In genomic region chr17:63550816-63551639, GRCh38 we compare ENCODE assay signal across 8 cellular contexts. TPM values are rescaled to one million over a fixed set of nuclear protein-coding genes. Genes with fewer than 3 reads are reported as not detected.
DNase-seq lines count a peak whose midpoint lies in the region; ATAC-seq and TF ChIP-seq lines count a peak whose summit lies in the region.

No MANE protein-coding gene starts in this region.

- no peaks in the 10 kb centered on the region for H3K9me3 Mint-ChIP-seq in activated naive CD8-positive, alpha-beta T cell treated with anti-CD3 and anti-CD28 coated beads, Interleukin-2, amount 10 ng/mL, durations not matched to agents 7 days and 5 days

- H3K9me3 ChIP-seq in HCT116 (ENCODE audit: control insufficient read depth in 1 of 2, insufficient read depth in 1 of 2, low read depth in 1 of 2, low read length in 2 of 2) (no peaks in the 10 kb centered on the region), right cardiac atrium (ENCODE audit: control insufficient read depth, low read length) (no peaks in the 10 kb centered on the region)

- H4K20me1 ChIP-seq in HCT116 (ENCODE audit: insufficient read depth), result 0 out of 2 replicates have a peak, but pooled peaks cover 13% of the 10 kb centered on the region

- POLR2A ChIA-PET in HCT116 (lab: Charles Lee), result interaction anchor here (0.6 to 1.3 kb wide), 3 partner anchors 21 to 86 kb away, joined by 3 to 4 read pairs (median 3); no protein-coding TSS in a partner anchor
- POLR2A ChIA-PET in activated naive CD8-positive, alpha-beta T cell treated with anti-CD3 and anti-CD28 coated beads, Interleukin-2, amount 10 ng/mL, durations not matched to agents 7 days and 5 days (lab: Charles Lee), result interaction anchor here (0.6 to 2.8 kb wide), 11 partner anchors 9 to 500 kb away, joined by 3 to 15 read pairs (median 4); partner anchors contain the start of genes MAP3K3 and TACO1

- ATAC-seq in HCT116, result peak; percentile 8
- no peak for ATAC-seq in activated naive CD8-positive, alpha-beta T cell treated with anti-CD3 and anti-CD28 coated beads, Interleukin-2, amount 10 ng/mL, durations not matched to agents 7 days and 5 days (ENCODE audit: low read depth)
- peak; percentile 5 to 34 for ATAC-seq in right cardiac atrium
- ATAC-seq in sciatic nerve, result peak; percentile 6
- ATAC-seq in GM18873 (IDR thresholded peaks at IDR 0.05; ENCODE audit: low FRiP score, unreplicated experiment), result no peak
- ATAC-seq in HG02885 (IDR thresholded peaks at IDR 0.05; ENCODE audit: poor library complexity, unreplicated experiment), result no peak

- H3K9me2 ChIP-seq in HCT116 (ENCODE audit: insufficient read depth), result no peaks in the 10 kb centered on the region

- H3K27me3 Mint-ChIP-seq in activated naive CD8-positive, alpha-beta T cell treated with anti-CD3 and anti-CD28 coated beads, Interleukin-2, amount 10 ng/mL, durations not matched to agents 7 days and 5 days, result no peaks in the 10 kb centered on the region

- DNase-seq in DMS53 treated with DMSO at 0.1 percent for 48 hours (lab: John Stamatoyannopoulos, UW; ENCODE audit: unreplicated experiment) (peak; percentile 16), HCT116 (ENCODE audit: low read depth, low spot score) (no peak), NCI-H524 (lab: John Stamatoyannopoulos, UW) (peak; percentile 69 to 78), right cardiac atrium (peak in 1 of 3 donors; percentile 32), sciatic nerve (ENCODE audit: low spot score) (no peak)
- no peak for DNase-seq in activated naive CD8-positive, alpha-beta T cell treated with anti-CD3 and anti-CD28 coated beads, Interleukin-2, amount 10 ng/mL, durations not matched to agents 7 days and 5 days

- peak overlapping the region; percentile 71 to 76 for H3K4me3 ChIP-seq in HCT116 (replicated peaks in 1 of 2; ENCODE audit: low read depth in 1 of 2, low read length in 2 of 2)
- H3K4me3 ChIP-seq in right cardiac atrium (ENCODE audit: low read length), result peak overlapping the region; percentile 86

- peak overlapping the region; percentile 90 for H3K4me3 Mint-ChIP-seq in activated naive CD8-positive, alpha-beta T cell treated with anti-CD3 and anti-CD28 coated beads, Interleukin-2, amount 10 ng/mL, durations not matched to agents 7 days and 5 days

- no peak for TF ChIP-seq RAD21 in HCT116 (IDR thresholded peaks at IDR 0.05; ENCODE audit: low read depth)

- H3K27ac Mint-ChIP-seq in activated naive CD8-positive, alpha-beta T cell treated with anti-CD3 and anti-CD28 coated beads, Interleukin-2, amount 10 ng/mL, durations not matched to agents 7 days and 5 days, result peak overlapping the region; percentile 97

- H3K4me1 Mint-ChIP-seq in activated naive CD8-positive, alpha-beta T cell treated with anti-CD3 and anti-CD28 coated beads, Interleukin-2, amount 10 ng/mL, durations not matched to agents 7 days and 5 days, result peaks cover 25% of the 10 kb centered on the region

- BruUV-seq in HCT116 (replicated peaks; lab: Mats Ljungman, UMichigan), result TSS peak; percentile 69

- H3K4me2 ChIP-seq in HCT116 (ENCODE audit: low read length), result peak overlapping the region; percentile 78

- H3K9ac ChIP-seq in HCT116 (ENCODE audit: low read length), result peak overlapping the region; percentile 83

- intact Hi-C loops in HCT116 (cut with micrococcal nuclease) (loop anchor here (5.0 kb wide), 1 partner anchor 51 kb away; the partner anchor contains the start of gene TACO1), right cardiac atrium (cut with DNase I) (no loop called here), sciatic nerve (cut with DNase I) (no loop called here)

- H3K4me1 ChIP-seq in HCT116 (ENCODE audit: control insufficient read depth in 1 of 2, insufficient read depth in 2 of 2, low read length in 2 of 2) (peaks cover 12 to 20% of the 10 kb centered on the region in 2 experiments), right cardiac atrium (ENCODE audit: control insufficient read depth, insufficient read depth, low read length) (peaks cover 3% of the 10 kb centered on the region)

- RAD21 ChIA-PET in HCT116 (lab: Charles Lee; ENCODE audit: low non-redundant PET in 1 of 2, low total read pairs in 2 of 2, uncharacterized antibody in 2 of 2, unreplicated experiment in 2 of 2), result interaction anchor here in 1 of 2 experiments (0.6 kb wide), 1 partner anchor 73 kb away, joined by 4 read pairs; no protein-coding TSS in a partner anchor

- no peaks in the 10 kb centered on the region for H3K27me3 ChIP-seq in HCT116 (ENCODE audit: insufficient read depth, low read length)
- H3K27me3 ChIP-seq in right cardiac atrium (ENCODE audit: control insufficient read depth, insufficient read depth), result no peaks in the 10 kb centered on the region

- H3K27ac ChIP-seq in HCT116 (ENCODE audit: low read depth, low read length) (peak overlapping the region; percentile 89), right cardiac atrium (ENCODE audit: low read length) (peak overlapping the region; percentile 83)

- CTCF ChIA-PET in HCT116 (lab: Charles Lee), result interaction anchor here (0.9 to 1.5 kb wide), 2 partner anchors 61 to 123 kb away, joined by 3 to 5 read pairs; no protein-coding TSS in a partner anchor

- H2AFZ ChIP-seq in HCT116 (ENCODE audit: low read depth, low read length, poor library complexity, severe bottlenecking), result no peak overlapping the region

- WGBS in right cardiac atrium, result 0% methylated on average over 32 of the region's 32 CpGs

- TF ChIP-seq CTCF in HCT116 (IDR thresholded peaks at IDR 0.05 in 2 of 3, conservative IDR thresholded peaks at IDR 0.05 in 1 of 3; ENCODE audit: borderline replicate concordance in 1 of 3, insufficient read depth in 1 of 3, low read depth in 2 of 3, low read length in 2 of 3), result no peak

- peaks cover 24% of the 10 kb centered on the region for H3K36me3 Mint-ChIP-seq in activated naive CD8-positive, alpha-beta T cell treated with anti-CD3 and anti-CD28 coated beads, Interleukin-2, amount 10 ng/mL, durations not matched to agents 7 days and 5 days

- peaks cover 61% of the 10 kb centered on the region for H3K79me2 ChIP-seq in HCT116 (ENCODE audit: insufficient read depth, low read length)

- H3K36me3 ChIP-seq in HCT116 (ENCODE audit: control insufficient read depth in 1 of 2, insufficient read depth in 2 of 2, low read length in 2 of 2), result peaks cover 0 to 7% of the 10 kb centered on the region in 2 experiments; a peak in 1 of 4 replicates

- peak; percentile 1 for TF ChIP-seq POLR2A in HCT116 (IDR thresholded peaks at IDR 0.05; ENCODE audit: borderline replicate concordance, extremely low read depth, insufficient read depth, insufficient read length)

TF ChIP-seq in HCT116, 20 proteins besides CTCF, POLR2A, EP300 and RAD21 (continues in another document):
- no peak for TF ChIP-seq POLR2AphosphoS5 (IDR thresholded peaks at IDR 0.05; ENCODE audit: low read depth, low read length)
- TF ChIP-seq ATF3 (IDR thresholded peaks at IDR 0.05), result no peak
- TF ChIP-seq SIN3A (IDR thresholded peaks at IDR 0.05; ENCODE audit: low read depth), result no peak; the same call in 1 of the 2 replicates
- no peak for TF ChIP-seq CEBPB (IDR thresholded peaks at IDR 0.05; ENCODE audit: low read depth)
- no peak for TF ChIP-seq JUND (IDR thresholded peaks at IDR 0.05)
- TF ChIP-seq ZBTB33 (IDR thresholded peaks at IDR 0.05; ENCODE audit: extremely low read depth, insufficient replicate concordance, low read length), result no peak
- TF ChIP-seq EZH2phosphoT487 (IDR thresholded peaks at IDR 0.05; ENCODE audit: borderline replicate concordance), result no peak
- TF ChIP-seq FOSL1 (IDR thresholded peaks at IDR 0.05; ENCODE audit: low read depth), result no peak
- TF ChIP-seq TCF7L2 (IDR thresholded peaks at IDR 0.05; ENCODE audit: borderline replicate concordance, extremely low read depth, insufficient read depth, insufficient read length), result no peak
- TF ChIP-seq SP1 (IDR thresholded peaks at IDR 0.05; ENCODE audit: low read depth), result no peak

RNA-seq across cellular contexts. Expression of gene DCAF7, which starts 0.8 kb away (rescaled TPM):
- total RNA-seq in HCT116 (2021; ENCODE audit: unreplicated experiment) (144 TPM), right cardiac atrium (10 to 100 TPM; 45.0 to 57.3 (median 50.4) TPM), sciatic nerve (60.6 TPM)
- 137 and 147 TPM in 2 replicates for polyA plus RNA-seq in HCT116 (2012)
- 100 to 1,000 TPM; 113 TPM for total RNA-seq in activated naive CD8-positive, alpha-beta T cell treated with anti-CD3 and anti-CD28 coated beads, Interleukin-2, amount 10 ng/mL, durations not matched to agents 7 days and 5 days
- 15.1 TPM for polyA plus RNA-seq in right cardiac atrium

RNA-seq across cellular contexts. Expression of gene KCNH6, which starts 27.9 kb away (rescaled TPM):
- total RNA-seq in HCT116 (2021; ENCODE audit: unreplicated experiment) (not detected), right cardiac atrium (not detected), sciatic nerve (not detected)
- 0.03 and 0.04 TPM in 2 replicates for polyA plus RNA-seq in HCT116 (2012)
- total RNA-seq in activated naive CD8-positive, alpha-beta T cell treated with anti-CD3 and anti-CD28 coated beads, Interleukin-2, amount 10 ng/mL, durations not matched to agents 7 days and 5 days, result not detected
- not detected for polyA plus RNA-seq in right cardiac atrium

RNA-seq across cellular contexts. Expression of gene TACO1, which starts 49.7 kb away (rescaled TPM):
- total RNA-seq in HCT116 (2021; ENCODE audit: unreplicated experiment) (39.6 TPM), right cardiac atrium (10 to 100 TPM; 28.5 to 37.6 (median 34.5) TPM), sciatic nerve (12.2 TPM)
- polyA plus RNA-seq in HCT116 (2012), result 36.3 and 41.6 TPM in 2 replicates
- 10 to 100 TPM; 19.3 to 24.8 TPM for total RNA-seq in activated naive CD8-positive, alpha-beta T cell treated with anti-CD3 and anti-CD28 coated beads, Interleukin-2, amount 10 ng/mL, durations not matched to agents 7 days and 5 days
- 47.0 TPM for polyA plus RNA-seq in right cardiac atrium

Comparison
In these comparisons a context has a peak if more than half of its experiments do, and no peak if none do; other contexts are left out.
1. DNase-seq: peak in DMS53 treated with DMSO at 0.1 percent for 48 hours (single experiment) and NCI-H524 (2 of 2); none in HCT116 (single experiment), activated naive CD8-positive, alpha-beta T cell treated with anti-CD3 and anti-CD28 coated beads, Interleukin-2, amount 10 ng/mL, durations not matched to agents 7 days and 5 days (single experiment) and sciatic nerve (single experiment).
2. ATAC-seq: peak in HCT116 (single experiment), right cardiac atrium (2 of 2) and sciatic nerve (single experiment); none in activated naive CD8-positive, alpha-beta T cell treated with anti-CD3 and anti-CD28 coated beads, Interleukin-2, amount 10 ng/mL, durations not matched to agents 7 days and 5 days (single experiment), GM18873 (single experiment) and HG02885 (single experiment).